In the genomic region with DNA sequence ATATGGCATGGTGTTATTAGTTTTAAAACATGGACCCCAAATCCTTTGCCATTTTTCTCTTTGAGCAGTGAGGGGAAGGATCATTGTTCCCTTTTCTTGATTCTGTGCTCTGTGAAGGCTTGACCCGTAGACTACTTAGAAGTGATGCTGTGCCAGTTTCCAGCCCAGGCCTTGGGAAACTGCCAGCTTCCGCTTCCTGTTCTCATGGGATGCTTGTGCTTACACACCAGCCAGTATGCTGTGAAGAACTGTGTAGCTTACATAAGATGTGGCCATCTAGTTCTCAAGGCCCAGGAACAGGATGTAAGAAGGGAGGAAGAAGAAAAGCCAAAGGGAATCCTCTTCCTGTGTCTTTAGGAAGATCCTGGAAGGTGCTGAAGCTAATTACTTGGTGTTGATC, we compare ENCODE assay signal across 11 cellular contexts.
A peak's percentile ranks its signal among the peaks of the same experiment; 100 is the strongest.
DNase-seq lines count a peak whose midpoint lies in the region; ATAC-seq and TF ChIP-seq lines count a peak whose summit lies in the region.
"Had no signal": no experiment of that assay in that cellular context is flagged by ENCODE, and none has a peak within 500 bp of the region (broad histone marks: within the 10 kb centered on the region; RNA-seq: fewer than 3 reads in every experiment).

No MANE protein-coding gene starts in this region.

- CTCF ChIA-PET in GM10248 (lab: Yijun Ruan, JAX), result interaction anchor here (1.5 kb wide), 1 partner anchor 37 kb away, joined by 3 read pairs; no protein-coding TSS in a partner anchor

- TF ChIP-seq CTCF in foreskin fibroblast (IDR thresholded peaks at IDR 0.05; ENCODE audit: low read depth, low read length) (no peak), coronary artery (IDR thresholded peaks at IDR 0.05) (no peak), GM10248 (IDR thresholded peaks at IDR 0.05; ENCODE audit: control extremely low read depth, extremely low read depth, low read depth, missing control alignments) (no peak)

- no peak overlapping the region for H3K27ac ChIP-seq in coronary artery

- H3K4me3 ChIP-seq in foreskin fibroblast (ENCODE audit: low read depth in 1 of 2, low read length in 2 of 2), result no peak overlapping the region
- no peak overlapping the region for H3K4me3 ChIP-seq in coronary artery

- POLR2A ChIA-PET in GM10248 (lab: Yijun Ruan, JAX), result no interaction called here

- peak; percentile 81 for DNase-seq in Ammon's horn (ENCODE audit: low spot score)
- DNase-seq in foreskin fibroblast, result peak; percentile 80 to 83
- DNase-seq in pons (ENCODE audit: low spot score), result peak; percentile 87
- DNase-seq in coronary artery (ENCODE audit: low spot score), result no peak
- no peak for DNase-seq in activated gamma-delta T cell treated with Interleukin-2 at 50 U/mL for 16 hours
- DNase-seq in NCI-H345 treated with DMSO at 0.1 percent for 48 hours (lab: John Stamatoyannopoulos, UW; ENCODE audit: unreplicated experiment), result no peak
- DNase-seq in GM10248 (ENCODE audit: extremely low spot score), result no peak
- DNase-seq: activated CD4-positive, alpha-beta T cell treated with anti-CD3 and anti-CD28 coated beads for 48 hours; effector memory CD8-positive, alpha-beta T cell; NCI-H2171 had no signal

- ATAC-seq in SK-N-SH treated with all-trans-retinoic acid at 6 μM for 48 hours, result peak; percentile 73
- ATAC-seq: effector memory CD8-positive, alpha-beta T cell had no signal

TF ChIP-seq in SK-N-SH treated with all-trans-retinoic acid at 6 μM for 48 hours, 23 proteins besides CTCF, POLR2A, EP300 and RAD21:
- TF ChIP-seq ARNTL (CRISPR knock-in tag; IDR thresholded peaks at IDR 0.05; ENCODE audit: borderline replicate concordance, low read depth), result no peak

Comparison
In these comparisons a context has a peak if more than half of its experiments do, and no peak if none do; other contexts are left out.
1. DNase-seq: peak in Ammon's horn (single experiment), foreskin fibroblast (2 of 2) and pons (single experiment); none in coronary artery (single experiment), activated gamma-delta T cell treated with Interleukin-2 at 50 U/mL for 16 hours (single experiment), NCI-H345 treated with DMSO at 0.1 percent for 48 hours (single experiment) and GM10248 (single experiment).